ENCODE assay signal across 10 cellular contexts in the genomic region with DNA sequence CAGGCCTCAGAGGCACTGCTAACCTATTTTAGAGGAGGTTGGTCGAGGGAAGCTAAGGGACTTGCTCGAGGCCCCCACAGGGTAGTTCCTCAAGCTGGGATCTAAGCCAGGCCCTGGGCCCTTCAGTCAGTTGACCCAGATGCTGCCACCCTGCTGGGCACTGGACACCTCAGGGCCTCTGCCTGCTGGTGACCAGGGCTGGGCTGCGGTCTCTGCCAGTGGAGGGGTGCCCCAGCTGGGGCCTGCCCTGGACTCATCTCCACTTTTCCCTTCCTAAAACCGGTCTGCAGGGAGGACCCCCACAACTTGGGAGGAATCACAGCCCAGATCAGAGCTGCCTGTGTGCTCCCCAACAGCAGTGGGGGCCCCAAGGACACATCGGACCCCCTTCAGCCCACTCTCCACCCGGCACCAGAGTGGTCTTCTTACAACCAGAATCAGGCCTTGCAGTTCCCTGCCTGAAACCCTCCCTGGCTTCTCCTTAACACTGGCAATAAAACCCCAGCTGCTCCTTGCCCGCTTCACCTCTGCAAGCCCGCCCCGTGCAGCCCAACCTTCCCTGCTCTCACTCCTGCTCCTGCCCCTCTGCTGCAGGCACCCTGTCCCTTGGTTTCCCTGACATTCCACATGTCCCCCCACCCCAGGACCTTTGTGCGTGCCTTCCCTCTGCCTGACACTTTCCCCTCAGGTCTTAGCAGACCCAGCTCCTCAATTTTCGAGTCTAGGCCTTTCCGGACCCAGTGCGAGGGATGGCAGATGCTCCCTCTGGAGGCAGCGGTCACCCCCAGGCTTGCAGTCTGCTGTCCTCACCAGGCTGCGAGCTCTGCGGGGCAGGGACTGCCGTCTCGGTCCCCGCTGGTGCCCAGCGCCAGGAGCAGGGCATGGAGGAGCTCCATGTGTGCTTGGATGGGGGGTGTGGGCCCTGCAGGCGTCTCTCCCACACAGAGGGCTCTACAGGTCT. TPM values are rescaled to one million over a fixed set of nuclear protein-coding genes. Genes with fewer than 3 reads are reported as not detected.
DNase-seq lines count a peak whose midpoint lies in the region; ATAC-seq, FAIRE-seq and TF ChIP-seq lines count a peak whose summit lies in the region.
"Not testable (repeated sequence)": the region's sequence is repeated elsewhere in the genome, so short reads cannot be mapped to it uniquely, and the experiment has no call there.
"Had no signal": no experiment of that assay in that cellular context is flagged by ENCODE, and none has a peak within 500 bp of the region (broad histone marks: within the 10 kb centered on the region; RNA-seq: fewer than 3 reads in every experiment).

No MANE protein-coding gene starts in this region.

- not testable (repeated sequence) for H3K4me2 ChIP-seq in SK-N-SH

- not testable (repeated sequence) for H3K4me3 Mint-ChIP-seq in nephron progenitor cell

- in situ Hi-C loops in G401 (cut with HindIII; ENCODE audit: low sequenced_read_pairs), result not testable (repeated sequence)

- CTCF ChIA-PET in SK-N-SH (lab: Yijun Ruan, JAX), result interaction anchor here (1.0 to 2.9 kb wide), 2 partner anchors 35 to 91 kb away, joined by 3 to 9 read pairs; no protein-coding TSS in a partner anchor

- not testable (repeated sequence) for H3K36me3 ChIP-seq in SK-N-SH (replicated peaks in 1 of 2; ENCODE audit: control insufficient read depth in 1 of 2, insufficient read depth in 2 of 2, low read length in 1 of 2); bronchial epithelial cell (ENCODE audit: control insufficient read depth, insufficient read depth, low read length); left lung

- peak overlapping the region; percentile 80 for H3K27ac Mint-ChIP-seq in nephron progenitor cell

- H3K9ac ChIP-seq in SK-N-SH, result not testable (repeated sequence)

- H3K4me1 Mint-ChIP-seq in nephron progenitor cell, result peaks cover 25% of the 10 kb centered on the region

- not testable (repeated sequence) for H3K27ac ChIP-seq in SK-N-SH (ENCODE audit: low read depth in 2 of 2, low read length in 1 of 2); left lung

- not testable (repeated sequence) for TF ChIP-seq RAD21 in SK-N-SH (IDR thresholded peaks at IDR 0.05; ENCODE audit: low read length)

- H3K27me3 Mint-ChIP-seq in nephron progenitor cell (ENCODE audit: low read depth, poor library complexity), result not testable (repeated sequence)

- not testable (repeated sequence) for ATAC-seq in left cardiac atrium, left lung, sciatic nerve

- H3K79me2 ChIP-seq in SK-N-SH (ENCODE audit: insufficient read depth), result not testable (repeated sequence)

- WGBS in SK-N-SH (ENCODE audit: low lambda C conversion rate), result 71% methylated on average over 19 of the region's 21 CpGs

- not testable (repeated sequence) for TF ChIP-seq CTCF in SK-N-SH (IDR thresholded peaks at IDR 0.05); bronchial epithelial cell (IDR thresholded peaks at IDR 0.05; ENCODE audit: insufficient read depth, low read length, severe bottlenecking); left lung (IDR thresholded peaks at IDR 0.05); nephron progenitor cell (IDR thresholded peaks at IDR 0.05)

- not testable (repeated sequence) for H3K4me1 ChIP-seq in SK-N-SH (ENCODE audit: control insufficient read depth in 1 of 2, insufficient read depth in 2 of 2, low read depth in 1 of 2, low read length in 1 of 2); left lung

- not testable (repeated sequence) for H3K27me3 ChIP-seq in SK-N-SH (ENCODE audit: insufficient read depth); bronchial epithelial cell (ENCODE audit: control insufficient read depth, insufficient read depth, low read length); left lung

- POLR2A ChIA-PET in SK-N-SH (lab: Yijun Ruan, JAX), result not testable (repeated sequence)

- not testable (repeated sequence) for H2AFZ ChIP-seq in SK-N-SH (ENCODE audit: low read depth)

- not testable (repeated sequence) for TF ChIP-seq EP300 in SK-N-SH (IDR thresholded peaks at IDR 0.05; ENCODE audit: borderline replicate concordance in 1 of 2, low read depth in 1 of 2, low read length in 1 of 2)

- H3K9me3 ChIP-seq in SK-N-SH, left lung: not testable (repeated sequence)

- not testable (repeated sequence) for H3F3A ChIP-seq in SK-N-SH (replicated peaks; ENCODE audit: insufficient read depth)

- not testable (repeated sequence) for H3K9me2 ChIP-seq in SK-N-SH

- not testable (repeated sequence) for H3K9me3 Mint-ChIP-seq in nephron progenitor cell

- not testable (repeated sequence) for H3K4me3 ChIP-seq in SK-N-SH (ENCODE audit: low read depth in 2 of 2, low read length in 1 of 2); bronchial epithelial cell (ENCODE audit: low read depth, low read length); left lung

- H4K20me1 ChIP-seq in SK-N-SH (ENCODE audit: insufficient read depth), result not testable (repeated sequence)

- DNase-seq in G401 (ENCODE audit: low spot score) (peak; percentile 31), SK-N-SH (peak; percentile 18), left cardiac atrium (peak; percentile 24), left lung (peak; percentile 28 to 78), sciatic nerve (ENCODE audit: low spot score) (peak; percentile 50)
- not testable (repeated sequence) for DNase-seq in bronchial epithelial cell (ENCODE audit: low read depth); nephron progenitor cell

- intact Hi-C loops in left cardiac atrium (cut with DNase I); left lung (cut with DNase I); sciatic nerve (cut with DNase I): not testable (repeated sequence)

- FAIRE-seq in bronchial epithelial cell (lab: Jason Lieb, UNC), result peak; percentile 50

- H3K36me3 Mint-ChIP-seq in nephron progenitor cell (ENCODE audit: low read depth), result not testable (repeated sequence)

RNA-seq across cellular contexts. Expression of a gene that starts 45.5 kb away (rescaled TPM):
- total RNA-seq in G401 (2014; rRNA removed; shearing (Covaris generic)), result 3.9 and 4.9 TPM in 2 replicates
- 0.31 and 0.36 TPM in 2 replicates for polyA plus RNA-seq in SK-N-SH (2012; rRNA removed)
- polyA plus RNA-seq in SK-N-SH (2012; cell fraction: cytosol; rRNA removed), result 0.13 and 0.18 TPM in 2 replicates
- 0.20 and 0.27 TPM in 2 replicates for polyA plus RNA-seq in SK-N-SH (2012; cell fraction: nucleus; rRNA removed)
- under 0.01 and 0.13 TPM in 2 replicates for total RNA-seq in bronchial epithelial cell
- 10 to 100 TPM; 12.0 to 16.5 TPM for total RNA-seq in left cardiac atrium
- total RNA-seq in left lung, result 1 to 10 TPM; 3.0 to 4.0 TPM
- total RNA-seq in sciatic nerve, result 1.0 TPM
- total RNA-seq: Calu3; CD8-positive, alpha-beta memory T cell had no signal
- polyA plus RNA-seq: CD8-positive, alpha-beta memory T cell; IgD-negative memory B cell had no signal
